Comparison of ENCODE assay signal across 37 cellular contexts in the genomic region with DNA sequence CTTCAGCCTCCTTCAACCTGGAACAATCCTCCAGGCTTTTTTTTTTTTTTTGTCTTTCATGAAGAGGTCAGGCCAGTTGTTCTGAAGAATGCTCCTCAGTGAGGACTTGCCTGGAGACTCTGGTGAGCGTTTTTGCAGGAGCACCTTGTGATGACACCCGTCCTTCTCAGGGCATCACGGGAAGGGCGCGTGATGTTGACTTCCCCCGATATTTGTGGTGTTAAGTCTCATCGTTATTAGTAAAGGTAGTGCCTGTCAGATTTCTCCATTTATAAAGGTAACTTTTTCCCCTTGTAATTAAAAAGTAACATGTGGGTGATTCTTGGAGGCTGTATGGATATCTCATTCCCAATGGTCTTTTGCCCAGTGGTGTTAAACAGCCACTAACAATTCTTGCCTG. TPM values are rescaled to one million over a fixed set of nuclear protein-coding genes. Genes with fewer than 3 reads are reported as not detected.
"Had no signal": no experiment of that assay in that cellular context is flagged by ENCODE, and none has a peak within 500 bp of the region (broad histone marks: within the 10 kb centered on the region; RNA-seq: fewer than 3 reads in every experiment).

No MANE protein-coding gene starts in this region.

- H3K9me3 ChIP-seq: adrenal gland, body of pancreas, breast epithelium had no signal

- H3K27ac Mint-ChIP-seq: activated B cell treated with CpG ODN at 0.5 μM for 24 hours; activated CD4-positive, alpha-beta memory T cell treated with anti-CD3 and anti-CD28 coated beads for 36 hours; activated CD4-positive, alpha-beta T cell treated with anti-CD3 and anti-CD28 coated beads, Interleukin-2, amount 10 ng/mL, durations not matched to agents 24 days and 14 days; activated CD8-positive, alpha-beta T cell treated with anti-CD3 and anti-CD28 coated beads for 36 hours; activated naive CD4-positive, alpha-beta T cell treated with anti-CD3 and anti-CD28 coated beads for 36 hours; activated naive CD4-positive, alpha-beta T cell treated with anti-CD3 and anti-CD28 coated beads, Interleukin-2, amount 50 U/mL, for 72 hours; activated naive CD8-positive, alpha-beta T cell treated with anti-CD3 and anti-CD28 coated beads for 36 hours; activated T-cell treated with anti-CD3 and anti-CD28 coated beads, Interleukin-2, amount 50 U/mL, for 72 hours; activated T-helper 1 cell treated with anti-CD3 and anti-CD28 coated beads, Interleukin-12 subunit alpha, Interleukin-12 subunit beta, Interleukin-2, Interleukin-4 antibody, amounts not matched to agents 30 ng/mL and 10 ng/mL and 1 ng/mL, durations not matched to agents 14 hours and 24 hours and 36 hours; activated T-helper 17 cell treated with anti-CD3 and anti-CD28 coated beads, Interleukin-2, amount 50 U/mL, for 72 hours; T-helper 1 cell treated with Interleukin-12 subunit alpha and Interleukin-12 subunit beta and Interleukin-4 antibody, amounts not matched to agents 30 μg/mL and 1 μg/mL, for 36 hours had no signal

- ATAC-seq: activated CD8-positive, alpha-beta T cell treated with anti-CD3 and anti-CD28 coated beads for 36 hours; activated naive CD4-positive, alpha-beta T cell treated with anti-CD3 and anti-CD28 coated beads, Interleukin-2, amount 50 U/mL, for 72 hours; activated T-cell treated with anti-CD3 and anti-CD28 coated beads, Interleukin-2, amount 50 U/mL, for 4 hours; activated T-cell treated with anti-CD3 and anti-CD28 coated beads, Interleukin-2, amount 50 U/mL, for 72 hours; activated T-helper 17 cell treated with anti-CD3 and anti-CD28 coated beads, Interleukin-2, amount 50 U/mL, for 72 hours; body of pancreas had no signal

- H3K4me1 Mint-ChIP-seq: activated B cell treated with CpG ODN at 0.5 μM for 24 hours; activated CD4-positive, alpha-beta T cell treated with anti-CD3 and anti-CD28 coated beads, Interleukin-2, amount 10 ng/mL, durations not matched to agents 24 days and 14 days; activated naive CD8-positive, alpha-beta T cell treated with anti-CD3 and anti-CD28 coated beads for 36 hours had no signal

- DNase-seq: activated B cell treated with CpG ODN at 0.5 μM for 24 hours; activated CD4-positive, alpha-beta memory T cell treated with anti-CD3 and anti-CD28 coated beads for 36 hours; activated CD4-positive, alpha-beta T cell treated with anti-CD3 and anti-CD28 coated beads for 4 hours; activated CD4-positive, alpha-beta T cell treated with anti-CD3 and anti-CD28 coated beads, Interleukin-2, amount 10 ng/mL, durations not matched to agents 24 days and 14 days; activated CD4-positive, alpha-beta T cell treated with anti-CD3 and anti-CD28 coated beads, Interleukin-2, amount 50 U/mL, for 1 hour; activated CD4-positive, alpha-beta T cell treated with anti-CD3 and anti-CD28 coated beads, Interleukin-2, amount 50 U/mL, for 4 hours; activated CD4-positive, CD25-positive, alpha-beta regulatory T cell treated with anti-CD3 and anti-CD28 coated beads, Interleukin-2, amount 50 U/mL, for 72 hours; activated CD8-positive, alpha-beta T cell treated with anti-CD3 and anti-CD28 coated beads for 36 hours; activated effector memory CD4-positive, alpha-beta T cell treated with anti-CD3 and anti-CD28 coated beads, Interleukin-2, amount 50 U/mL, for 16 hours; activated gamma-delta T cell treated with Interleukin-2 at 50 U/mL for 16 hours; activated naive CD4-positive, alpha-beta T cell; activated naive CD4-positive, alpha-beta T cell treated with anti-CD3 and anti-CD28 coated beads for 36 hours; activated naive CD4-positive, alpha-beta T cell treated with anti-CD3 and anti-CD28 coated beads, Interleukin-2, amount 50 U/mL, for 16 hours; activated naive CD8-positive, alpha-beta T cell treated with anti-CD3 and anti-CD28 coated beads for 36 hours; activated T-cell treated with anti-CD3 and anti-CD28 coated beads for 4 hours; activated T-cell treated with anti-CD3 and anti-CD28 coated beads, Interleukin-2, amount 50 U/mL, for 1 hour; activated T-cell treated with anti-CD3 and anti-CD28 coated beads, Interleukin-2, amount 50 U/mL, for 4 hours; activated T-cell treated with anti-CD3 and anti-CD28 coated beads, Interleukin-2, amount 50 U/mL, for 72 hours; amniotic stem cell; aorta; body of pancreas; brain microvascular endothelial cell; central memory CD4-positive, alpha-beta T cell; SW 1271; T-helper 1 cell; T-helper 9 cell had no signal

- H3K4me3 Mint-ChIP-seq: activated B cell treated with CpG ODN at 0.5 μM for 24 hours; activated CD4-positive, alpha-beta memory T cell treated with anti-CD3 and anti-CD28 coated beads for 36 hours; activated CD4-positive, alpha-beta T cell treated with anti-CD3 and anti-CD28 coated beads, Interleukin-2, amount 10 ng/mL, durations not matched to agents 24 days and 14 days; activated CD8-positive, alpha-beta T cell treated with anti-CD3 and anti-CD28 coated beads for 36 hours; activated naive CD4-positive, alpha-beta T cell treated with anti-CD3 and anti-CD28 coated beads for 36 hours; activated naive CD8-positive, alpha-beta T cell treated with anti-CD3 and anti-CD28 coated beads for 36 hours; activated T-cell treated with anti-CD3 and anti-CD28 coated beads, Interleukin-2, amount 50 U/mL, for 4 hours; activated T-cell treated with anti-CD3 and anti-CD28 coated beads, Interleukin-2, amount 50 U/mL, for 72 hours; activated T-helper 1 cell treated with anti-CD3 and anti-CD28 coated beads, Interleukin-12 subunit alpha, Interleukin-12 subunit beta, Interleukin-2, Interleukin-4 antibody, amounts not matched to agents 30 ng/mL and 10 ng/mL and 1 ng/mL, durations not matched to agents 14 hours and 24 hours and 36 hours; activated T-helper 17 cell treated with anti-CD3 and anti-CD28 coated beads, Interleukin-2, amount 50 U/mL, for 72 hours; T-helper 1 cell treated with Interleukin-12 subunit alpha and Interleukin-12 subunit beta and Interleukin-4 antibody, amounts not matched to agents 30 μg/mL and 1 μg/mL, for 36 hours had no signal

- H3K4me1 ChIP-seq: body of pancreas, breast epithelium had no signal

- H3K27me3 Mint-ChIP-seq: activated B cell treated with CpG ODN at 0.5 μM for 24 hours; activated CD4-positive, alpha-beta memory T cell treated with anti-CD3 and anti-CD28 coated beads for 36 hours; activated CD8-positive, alpha-beta T cell treated with anti-CD3 and anti-CD28 coated beads for 36 hours; activated naive CD8-positive, alpha-beta T cell treated with anti-CD3 and anti-CD28 coated beads for 36 hours had no signal

- H3K27ac ChIP-seq: adrenal gland, body of pancreas, brain microvascular endothelial cell, breast epithelium, VCaP had no signal

- H3K36me3 Mint-ChIP-seq: activated CD4-positive, alpha-beta memory T cell treated with anti-CD3 and anti-CD28 coated beads for 36 hours; activated naive CD4-positive, alpha-beta T cell treated with anti-CD3 and anti-CD28 coated beads, Interleukin-2, amount 50 U/mL, for 72 hours; activated naive CD8-positive, alpha-beta T cell treated with anti-CD3 and anti-CD28 coated beads for 36 hours had no signal

- H3K4me3 ChIP-seq: adrenal gland, body of pancreas, breast epithelium had no signal

- H3K9me3 Mint-ChIP-seq: activated B cell treated with CpG ODN at 0.5 μM for 24 hours; activated CD4-positive, alpha-beta memory T cell treated with anti-CD3 and anti-CD28 coated beads for 36 hours; activated CD4-positive, alpha-beta T cell treated with anti-CD3 and anti-CD28 coated beads, Interleukin-2, amount 10 ng/mL, durations not matched to agents 24 days and 14 days; activated CD8-positive, alpha-beta T cell treated with anti-CD3 and anti-CD28 coated beads for 36 hours; activated naive CD4-positive, alpha-beta T cell treated with anti-CD3 and anti-CD28 coated beads for 36 hours; activated naive CD4-positive, alpha-beta T cell treated with anti-CD3 and anti-CD28 coated beads, Interleukin-2, amount 50 U/mL, for 72 hours; activated naive CD8-positive, alpha-beta T cell treated with anti-CD3 and anti-CD28 coated beads for 36 hours; activated T-cell treated with anti-CD3 and anti-CD28 coated beads, Interleukin-2, amount 50 U/mL, for 4 hours; activated T-cell treated with anti-CD3 and anti-CD28 coated beads, Interleukin-2, amount 50 U/mL, for 72 hours; activated T-helper 1 cell treated with anti-CD3 and anti-CD28 coated beads, Interleukin-12 subunit alpha, Interleukin-12 subunit beta, Interleukin-2, Interleukin-4 antibody, amounts not matched to agents 30 ng/mL and 10 ng/mL and 1 ng/mL, durations not matched to agents 14 hours and 24 hours and 36 hours; activated T-helper 17 cell treated with anti-CD3 and anti-CD28 coated beads, Interleukin-2, amount 50 U/mL, for 72 hours; T-helper 1 cell treated with Interleukin-12 subunit alpha and Interleukin-12 subunit beta and Interleukin-4 antibody, amounts not matched to agents 30 μg/mL and 1 μg/mL, for 36 hours had no signal

- H3K36me3 ChIP-seq: adrenal gland, brain microvascular endothelial cell, breast epithelium had no signal

- H3K27me3 ChIP-seq: adrenal gland, body of pancreas, breast epithelium had no signal

RNA-seq across cellular contexts. Expression of a gene that starts 23.9 kb away (rescaled TPM):
- total RNA-seq: activated B cell treated with CpG ODN at 0.5 μM for 24 hours; activated CD4-positive, alpha-beta memory T cell treated with anti-CD3 and anti-CD28 coated beads for 36 hours; activated CD4-positive, alpha-beta T cell treated with anti-CD3 and anti-CD28 coated beads, Interleukin-2, amount 10 ng/mL, durations not matched to agents 24 days and 14 days; activated CD8-positive, alpha-beta memory T cell treated with anti-CD3 and anti-CD28 coated beads for 36 hours; activated CD8-positive, alpha-beta T cell treated with anti-CD3 and anti-CD28 coated beads for 36 hours; activated naive CD4-positive, alpha-beta T cell treated with anti-CD3 and anti-CD28 coated beads for 36 hours; activated naive CD4-positive, alpha-beta T cell treated with anti-CD3 and anti-CD28 coated beads, Interleukin-2, amount 50 U/mL, for 72 hours; activated naive CD8-positive, alpha-beta T cell treated with anti-CD3 and anti-CD28 coated beads for 36 hours; activated T-cell treated with anti-CD3 and anti-CD28 coated beads, Interleukin-2, amount 50 U/mL, for 4 hours; activated T-cell treated with anti-CD3 and anti-CD28 coated beads, Interleukin-2, amount 50 U/mL, for 72 hours; activated T-helper 1 cell treated with anti-CD3 and anti-CD28 coated beads, Interleukin-12 subunit alpha, Interleukin-12 subunit beta, Interleukin-2, Interleukin-4 antibody, amounts not matched to agents 30 ng/mL and 10 ng/mL and 1 ng/mL, durations not matched to agents 14 hours and 24 hours and 36 hours; activated T-helper 17 cell treated with anti-CD3 and anti-CD28 coated beads, Interleukin-2, amount 50 U/mL, for 72 hours; aorta; astrocyte; body of pancreas; cardiac septum; T-helper 2 cell treated with Interferon-gamma antibody and Interleukin-4, amounts not matched to agents 100 ng/mL and 5 ng/mL, for 36 hours had no signal
- polyA plus RNA-seq: aorta had no signal
